ENCODE assay signal across 19 cellular contexts in genomic region chr17:4048218-4048617, GRCh38.
DNase-seq lines count a peak whose midpoint lies in the region; ATAC-seq, FAIRE-seq and TF ChIP-seq lines count a peak whose summit lies in the region.
"Had no signal": no experiment of that assay in that cellular context is flagged by ENCODE, and none has a peak within 500 bp of the region (broad histone marks: within the 10 kb centered on the region; RNA-seq: fewer than 3 reads in every experiment).

No MANE protein-coding gene starts in this region.

- no peak overlapping the region for H3K4me3 Mint-ChIP-seq in H9
- H3K4me3 Mint-ChIP-seq: CD14-positive monocyte; CD8-positive, alpha-beta T cell; GM23338 had no signal

- H2BK15ac ChIP-seq in H9 (ENCODE audit: low read depth, low read length) (no peak overlapping the region), H1 (ENCODE audit: low read length) (no peak overlapping the region), mesendoderm (replicated peaks; ENCODE audit: low read depth) (no peak overlapping the region)

- no peak overlapping the region for H4K8ac ChIP-seq in H9 (replicated peaks; ENCODE audit: insufficient read length, low read depth, low read length)
- H4K8ac ChIP-seq in H1 (ENCODE audit: extremely low read depth, insufficient read depth, low read length), result no peak overlapping the region
- H4K8ac ChIP-seq in mesendoderm (ENCODE audit: low read depth, low read length), result no peak overlapping the region

- peaks cover 13 to 34% (median 23%) of the 10 kb centered on the region in 4 experiments; a peak in 7 of 8 replicates for H3K36me3 ChIP-seq in H1 (ENCODE audit: control insufficient read depth in 2 of 4, insufficient read depth in 4 of 4, low read length in 3 of 4)
- peaks cover 11% of the 10 kb centered on the region for H3K36me3 ChIP-seq in mesendoderm (ENCODE audit: control insufficient read depth, insufficient read depth, low read length)

- CTCF ChIA-PET in H1 (lab: Charles Lee; ENCODE audit: partially characterized antibody), result interaction anchor here (0.5 to 1.8 kb wide), 12 partner anchors 9 to 197 kb away, joined by 3 to 6 read pairs (median 4); no protein-coding TSS in a partner anchor

- H3K14ac ChIP-seq in H9 (ENCODE audit: insufficient read depth, low read length) (no peak overlapping the region), H1 (ENCODE audit: insufficient read length) (no peak overlapping the region)

- DNase-seq in GM12891 (ENCODE audit: insufficient read length, low spot score), result no peak
- DNase-seq in H9, result no peak
- DNase-seq in H1 (ENCODE audit: low read depth in 1 of 2, low spot score in 2 of 2), result no peak
- peak; percentile 20 for DNase-seq in mesendoderm
- DNase-seq in NCI-H748 (lab: John Stamatoyannopoulos, UW; ENCODE audit: unreplicated experiment), result no peak
- no peak for DNase-seq in G401 (ENCODE audit: low spot score)
- DNase-seq: CD8-positive, alpha-beta T cell; COR-L47; DMS153; DMS79 treated with DMSO at 0.1 percent for 48 hours; EL; GDM1 had no signal

- no peaks in the 10 kb centered on the region for H3K23me2 ChIP-seq in H9 (ENCODE audit: insufficient read length, low read depth, low read length, poor library complexity, severe bottlenecking)
- no peaks in the 10 kb centered on the region for H3K23me2 ChIP-seq in H1 (ENCODE audit: low read depth, low read length)

- H2BK120ac ChIP-seq in H9 (ENCODE audit: low read depth, low read length, poor library complexity, severe bottlenecking) (no peak overlapping the region), H1 (replicated peaks; ENCODE audit: low read depth, low read length) (no peak overlapping the region), mesendoderm (ENCODE audit: low read depth, low read length) (no peak overlapping the region)

- H3K79me1 ChIP-seq in H9 (ENCODE audit: insufficient read depth, low read depth, low read length, poor library complexity, severe bottlenecking) (no peaks in the 10 kb centered on the region), H1 (ENCODE audit: low read depth, low read length) (no peaks in the 10 kb centered on the region), mesendoderm (ENCODE audit: low read length) (no peaks in the 10 kb centered on the region)

- no peak overlapping the region for H3K27ac ChIP-seq in H9 (ENCODE audit: insufficient read length, low read depth, low read length)
- no peak overlapping the region for H3K27ac ChIP-seq in H1 (ENCODE audit: low read depth, low read length)
- H3K27ac ChIP-seq in mesendoderm (ENCODE audit: low read depth, low read length), result no peak overlapping the region

- H4K5ac ChIP-seq in H9 (ENCODE audit: insufficient read length, low read depth, low read length) (no peak overlapping the region), H1 (ENCODE audit: insufficient read length, low read depth, low read length) (no peak overlapping the region), mesendoderm (ENCODE audit: low read length) (no peak overlapping the region)

- H3K4me3 ChIP-seq in H1 (ENCODE audit: extremely low read depth in 1 of 4, insufficient read depth in 2 of 4, low read depth in 3 of 4, low read length in 4 of 4), result no peak overlapping the region
- H3K4me3 ChIP-seq in mesendoderm (ENCODE audit: low read length), result no peak overlapping the region
- H3K4me3 ChIP-seq: GM23338, HAP-1 had no signal

- no peak for TF ChIP-seq POLR2A in GM12891 (IDR thresholded peaks at IDR 0.05; ENCODE audit: low read depth, low read length)
- TF ChIP-seq POLR2A in H1 (IDR thresholded peaks at IDR 0.05; ENCODE audit: control extremely low read depth in 1 of 2, low read depth in 2 of 2, low read length in 2 of 2), result no peak

- H4K91ac ChIP-seq in H9 (ENCODE audit: insufficient read length, low read depth, low read length), result no peak overlapping the region
- H4K91ac ChIP-seq in H1 (replicated peaks; ENCODE audit: insufficient read length, low read length), result no peak overlapping the region

- no peak overlapping the region for H2BK12ac ChIP-seq in H9 (ENCODE audit: insufficient read length, low read depth, low read length)
- H2BK12ac ChIP-seq in H1 (ENCODE audit: low read depth, low read length), result no peak overlapping the region

- H3K23ac ChIP-seq in H9 (ENCODE audit: insufficient read length, low read depth, low read length) (no peak overlapping the region), H1 (ENCODE audit: insufficient read length) (no peak overlapping the region), mesendoderm (ENCODE audit: low read length) (no peak overlapping the region)

- ATAC-seq in GM21723 (IDR thresholded peaks at IDR 0.05; ENCODE audit: unreplicated experiment), result no peak
- ATAC-seq: CD8-positive, alpha-beta T cell; GM23338; HepG2 had no signal

- no peak for TF ChIP-seq EP300 in H1 (IDR thresholded peaks at IDR 0.05; ENCODE audit: borderline replicate concordance in 1 of 2, low read depth in 2 of 2, low read length in 2 of 2)

- H3K4me2 ChIP-seq in H9 (ENCODE audit: insufficient read depth, insufficient read length, low read length) (no peak overlapping the region), H1 (ENCODE audit: insufficient read depth in 1 of 2, low read depth in 2 of 2, low read length in 2 of 2) (no peak overlapping the region), mesendoderm (ENCODE audit: low read length) (no peak overlapping the region)
- H3K4me2 ChIP-seq: GM23338 had no signal

- in situ Hi-C loops in G401 (cut with HindIII; ENCODE audit: low sequenced_read_pairs), result no loop called here

- WGBS in H9 (ENCODE audit: extremely low coverage, insufficient read length, low lambda C conversion rate), result no CpG with 5 or more reads among the region's 5 CpGs
- 92% methylated on average over 5 of the region's 5 CpGs; no CpG with 5 or more reads in 1 of the 2 experiments for WGBS in H1 (ENCODE audit: extremely low coverage in 1 of 2, insufficient coverage in 1 of 2, insufficient read length in 1 of 2, insufficient replicate concordance in 2 of 2, low coverage in 1 of 2, low lambda C conversion rate in 2 of 2, missing lambda C conversion rate in 1 of 2), 2 experiments
- no CpG with 5 or more reads among the region's 5 CpGs for WGBS in mesendoderm (ENCODE audit: extremely low coverage, insufficient coverage, low lambda C conversion rate)

- H2AFZ ChIP-seq in H9 (ENCODE audit: low read length) (no peak overlapping the region), H1 (ENCODE audit: low read length) (no peak overlapping the region)
- H2AFZ ChIP-seq: GM23338 had no signal

- H3K18ac ChIP-seq in H9 (ENCODE audit: insufficient read length, low read depth, low read length), result no peak overlapping the region
- H3K18ac ChIP-seq in H1 (ENCODE audit: extremely low read depth, low read length), result no peak overlapping the region
- H3K18ac ChIP-seq in mesendoderm (ENCODE audit: low read length), result no peak overlapping the region

- H2BK20ac ChIP-seq in H9 (ENCODE audit: low read depth, low read length, poor library complexity, severe bottlenecking) (no peak overlapping the region), H1 (ENCODE audit: low read length) (no peak overlapping the region)

- H3K9ac ChIP-seq in H9 (ENCODE audit: extremely low read depth, insufficient read length, low read length), result no peak overlapping the region
- no peak overlapping the region for H3K9ac ChIP-seq in H1 (replicated peaks in 1 of 4; ENCODE audit: extremely low read depth in 1 of 4, low read depth in 3 of 4, low read length in 3 of 4)
- H3K9ac ChIP-seq in mesendoderm (ENCODE audit: low read length), result no peak overlapping the region

- no peaks in the 10 kb centered on the region for H3K27me3 ChIP-seq in H9 (ENCODE audit: insufficient read depth, low read length)
- H3K27me3 ChIP-seq in H1 (replicated peaks in 1 of 4; ENCODE audit: control insufficient read depth in 3 of 4, extremely low read depth in 1 of 4, insufficient read depth in 3 of 4, low read length in 3 of 4), result no peaks in the 10 kb centered on the region
- H3K27me3 ChIP-seq in mesendoderm (ENCODE audit: insufficient read depth, low read length, poor library complexity), result no peaks in the 10 kb centered on the region

- H3K9me3 ChIP-seq in H9 (ENCODE audit: control insufficient read depth, low read depth, low read length), result no peaks in the 10 kb centered on the region
- no peaks in the 10 kb centered on the region for H3K9me3 ChIP-seq in H1 (ENCODE audit: insufficient read depth in 2 of 2, low read depth in 1 of 2, low read length in 1 of 2)
- H3K9me3 ChIP-seq: HAP-1 had no signal

- no peak overlapping the region for H2AK5ac ChIP-seq in H9 (ENCODE audit: insufficient read length, low read length)
- H2AK5ac ChIP-seq in H1 (ENCODE audit: low read depth, low read length), result no peak overlapping the region
- no peak overlapping the region for H2AK5ac ChIP-seq in mesendoderm (ENCODE audit: low read length)

- TF ChIP-seq CTCF in H9 (conservative IDR thresholded peaks at IDR 0.05), result peak; percentile 18; the same call in 1 of the 3 replicates
- peak in 2 of 3 experiments; percentile 40 to 51; a peak in 3 of 4 replicates for TF ChIP-seq CTCF in H1 (IDR thresholded peaks at IDR 0.05; ENCODE audit: control extremely low read depth in 1 of 3, insufficient read depth in 1 of 3, low read depth in 1 of 3, low read length in 3 of 3)

- TF ChIP-seq RAD21 in H1 (IDR thresholded peaks at IDR 0.05 in 1 of 2, conservative IDR thresholded peaks at IDR 0.05 in 1 of 2; ENCODE audit: low read depth in 2 of 2, low read length in 2 of 2), result no peak

- H3K36me3 Mint-ChIP-seq in H9 (ENCODE audit: insufficient read depth in 1 of 3, low read depth in 3 of 3), result peaks cover 10 to 78% (median 46%) of the 10 kb centered on the region in 3 experiments; a peak in 6 of 7 replicates

- H3K79me2 ChIP-seq in H9 (ENCODE audit: insufficient read depth, low read length) (no peaks in the 10 kb centered on the region; the same call in 1 of the 2 replicates), H1 (ENCODE audit: control insufficient read depth in 1 of 2, insufficient read depth in 2 of 2, low read length in 2 of 2) (no peaks in the 10 kb centered on the region), mesendoderm (ENCODE audit: control insufficient read depth, insufficient read depth, low read length) (no peaks in the 10 kb centered on the region)

- H2BK5ac ChIP-seq in H9 (ENCODE audit: insufficient read length, low read length) (no peak overlapping the region), H1 (ENCODE audit: low read depth, low read length) (no peak overlapping the region), mesendoderm (ENCODE audit: low read length) (no peak overlapping the region)

- no peak overlapping the region for H3T11ph ChIP-seq in H9 (ENCODE audit: low read length)

- H3K4ac ChIP-seq in H9 (ENCODE audit: low read depth, low read length) (no peak overlapping the region), H1 (replicated peaks; ENCODE audit: insufficient read length, low read depth, low read length) (no peak overlapping the region), mesendoderm (ENCODE audit: low read depth, low read length) (no peak overlapping the region)

- H4K20me1 ChIP-seq in H9 (ENCODE audit: control insufficient read depth, insufficient read depth, insufficient read length) (no peaks in the 10 kb centered on the region), H1 (replicated peaks in 1 of 2; ENCODE audit: control insufficient read depth in 1 of 2, insufficient read depth in 2 of 2, low read length in 2 of 2) (peaks cover 0 to 3% of the 10 kb centered on the region in 2 experiments)

- no peaks in the 10 kb centered on the region for H3K4me1 ChIP-seq in H9 (ENCODE audit: insufficient read depth, low read length)
- H3K4me1 ChIP-seq in H1 (replicated peaks in 1 of 4; ENCODE audit: control insufficient read depth in 3 of 4, insufficient read depth in 4 of 4, low read length in 3 of 4), result no peaks in the 10 kb centered on the region
- H3K4me1 ChIP-seq in mesendoderm (ENCODE audit: control insufficient read depth, low read depth, low read length), result no peaks in the 10 kb centered on the region
- H3K4me1 ChIP-seq: HAP-1 had no signal

- FAIRE-seq in GM12891 (lab: Jason Lieb, UNC), result peak; percentile 16
- FAIRE-seq in H1 (lab: Jason Lieb, UNC), result no peak
- FAIRE-seq: D721Med, HepG2, HTR-8/SVneo had no signal

- H3K27me3 Mint-ChIP-seq in H9 (ENCODE audit: low read depth), result no peaks in the 10 kb centered on the region

- no peaks in the 10 kb centered on the region for H3K4me1 Mint-ChIP-seq in H9
- H3K4me1 Mint-ChIP-seq: CD14-positive monocyte, GM23338 had no signal

- no peaks in the 10 kb centered on the region for H3K9me3 Mint-ChIP-seq in H9
- H3K9me3 Mint-ChIP-seq: CD8-positive, alpha-beta T cell; GM23338 had no signal

- POLR2A ChIA-PET in H1 (lab: Charles Lee; ENCODE audit: partially characterized antibody), result interaction anchor here (1.0 kb wide), 1 partner anchor 24 kb away, joined by 3 read pairs; no protein-coding TSS in a partner anchor

- H3K56ac ChIP-seq in H9 (ENCODE audit: insufficient read length, low read depth, low read length), result no peak overlapping the region
- H3K56ac ChIP-seq in H1 (replicated peaks; ENCODE audit: insufficient read length, low read depth, low read length), result no peak overlapping the region
- no peak overlapping the region for H3K56ac ChIP-seq in mesendoderm (ENCODE audit: low read length)

- H3K27ac Mint-ChIP-seq in H9, result no peak overlapping the region
- H3K27ac Mint-ChIP-seq: CD14-positive monocyte; CD8-positive, alpha-beta T cell; GM23338 had no signal
